15 cellular contexts compared by ENCODE assay signal in the genomic region with DNA sequence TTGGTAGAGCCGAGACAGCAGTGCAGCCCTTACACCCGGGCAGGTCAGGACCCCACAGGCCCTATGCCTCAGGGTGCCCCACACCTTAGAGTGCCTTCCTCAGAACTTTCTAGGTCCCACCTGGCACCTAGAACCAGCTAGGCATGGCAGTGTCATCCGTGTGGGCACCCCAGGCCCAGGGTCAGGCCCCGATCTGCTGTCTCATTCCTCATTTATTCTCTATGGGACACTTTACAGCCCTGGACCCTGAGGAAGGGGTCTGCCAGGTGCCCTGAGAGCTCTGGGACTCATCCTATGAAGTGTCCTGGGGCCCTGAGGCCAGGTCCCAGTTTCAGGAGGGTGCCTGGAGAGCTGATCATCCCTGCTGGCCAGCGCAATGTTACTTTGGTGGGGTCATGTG. TPM values are rescaled to one million over a fixed set of nuclear protein-coding genes. Genes with fewer than 3 reads are reported as not detected.
DNase-seq lines count a peak whose midpoint lies in the region; ATAC-seq and TF ChIP-seq lines count a peak whose summit lies in the region.
"Had no signal": no experiment of that assay in that cellular context is flagged by ENCODE, and none has a peak within 500 bp of the region (broad histone marks: within the 10 kb centered on the region; RNA-seq: fewer than 3 reads in every experiment).

No MANE protein-coding gene starts in this region.

- H2AK5ac ChIP-seq in neuronal stem cell (ENCODE audit: low read depth, low read length), result no peak overlapping the region

- H2AFZ ChIP-seq in neuronal stem cell (ENCODE audit: low read length), result no peak overlapping the region

- no peak for TF ChIP-seq CTCF in nephron (IDR thresholded peaks at IDR 0.05; ENCODE audit: unreplicated experiment in 3 of 3)

- no peaks in the 10 kb centered on the region for H3K36me3 ChIP-seq in neuronal stem cell (replicated peaks in 1 of 2; ENCODE audit: control insufficient read depth in 2 of 2, insufficient read depth in 2 of 2, low read length in 2 of 2)
- H3K36me3 ChIP-seq: HAP-1 had no signal

- DNase-seq in neuronal stem cell (ENCODE audit: low spot score) (no peak), SIG-M5 (lab: John Stamatoyannopoulos, UW) (no peak)
- DNase-seq: C1 segment of cervical spinal cord; Calu3; CD4-positive, alpha-beta memory T cell; COR-L47; DMS53; DMS79 treated with DMSO at 0.1 percent for 48 hours; GOT3; HFFc6 had no signal

- peak overlapping the region in 2 of 3 experiments; percentile 81 to 84 for H3K27ac Mint-ChIP-seq in nephron
- H3K27ac Mint-ChIP-seq: CD4-positive, alpha-beta memory T cell; HFFc6 had no signal

- H3K36me3 Mint-ChIP-seq in nephron (ENCODE audit: low read depth), result no peaks in the 10 kb centered on the region
- H3K36me3 Mint-ChIP-seq: CD4-positive, alpha-beta memory T cell had no signal

- no peak overlapping the region for H3K4me3 ChIP-seq in neuronal stem cell (ENCODE audit: low read length in 2 of 2)
- H3K4me3 ChIP-seq: HAP-1 had no signal

- no peak overlapping the region for H3K4me3 Mint-ChIP-seq in nephron
- H3K4me3 Mint-ChIP-seq: CD4-positive, alpha-beta memory T cell; HFFc6 had no signal

- no peak overlapping the region for H3K4ac ChIP-seq in neuronal stem cell (ENCODE audit: low read length)

- H3K9ac ChIP-seq in neuronal stem cell (ENCODE audit: low read depth, low read length, poor library complexity), result no peak overlapping the region

- no peak overlapping the region for H3K23ac ChIP-seq in neuronal stem cell (ENCODE audit: low read depth, low read length, poor library complexity)

- H3K14ac ChIP-seq in neuronal stem cell (ENCODE audit: low read length), result no peak overlapping the region

- H3K4me1 ChIP-seq in neuronal stem cell (ENCODE audit: control insufficient read depth in 2 of 2, insufficient read depth in 1 of 2, low read depth in 1 of 2, low read length in 2 of 2), result peaks cover 0 to 6% of the 10 kb centered on the region in 2 donors
- H3K4me1 ChIP-seq: HAP-1 had no signal

- H3K79me1 ChIP-seq in neuronal stem cell (ENCODE audit: low read depth, low read length), result no peaks in the 10 kb centered on the region

- H2BK5ac ChIP-seq in neuronal stem cell (ENCODE audit: low read length), result no peak overlapping the region

- H4K8ac ChIP-seq in neuronal stem cell (ENCODE audit: low read depth, low read length), result no peak overlapping the region

- H3K4me2 ChIP-seq in neuronal stem cell (ENCODE audit: insufficient read depth, low read length, poor library complexity, severe bottlenecking), result no peak overlapping the region

- no CpG with 5 or more reads among the region's 5 CpGs for WGBS in neuronal stem cell (ENCODE audit: extremely low coverage in 2 of 2, insufficient read length in 2 of 2, insufficient replicate concordance in 1 of 2), 2 donors

- H4K91ac ChIP-seq in neuronal stem cell (ENCODE audit: low read depth, low read length, poor library complexity), result no peak overlapping the region

- H3K27ac ChIP-seq in neuronal stem cell (replicated peaks; ENCODE audit: low read length), result no peak overlapping the region

- no peaks in the 10 kb centered on the region for H3K9me3 Mint-ChIP-seq in nephron
- H3K9me3 Mint-ChIP-seq: CD4-positive, alpha-beta memory T cell; HFFc6 had no signal

- peaks cover 0 to 18% (median 0%) of the 10 kb centered on the region in 3 experiments for H3K27me3 ChIP-seq in neuronal stem cell (ENCODE audit: control insufficient read depth in 3 of 3, insufficient read depth in 3 of 3, low read depth in 1 of 3, low read length in 3 of 3)

- peak overlapping the region; percentile 5 for H2BK15ac ChIP-seq in neuronal stem cell (ENCODE audit: low read length)

- peak overlapping the region; percentile 16 for H3K18ac ChIP-seq in neuronal stem cell (ENCODE audit: low read length)

- ATAC-seq in activated CD4-positive, CD25-positive, alpha-beta regulatory T cell treated with anti-CD3 and anti-CD28 coated beads, Interleukin-2, amount 50 U/mL, for 24 hours, result no peak
- ATAC-seq in HG03439 (IDR thresholded peaks at IDR 0.05; ENCODE audit: unreplicated experiment), result no peak

- H2BK120ac ChIP-seq in neuronal stem cell (ENCODE audit: low read depth, low read length), result no peak overlapping the region

- H2BK12ac ChIP-seq in neuronal stem cell (ENCODE audit: low read length), result peak overlapping the region; percentile 8

- peaks cover 42% of the 10 kb centered on the region for H3K4me1 Mint-ChIP-seq in nephron
- H3K4me1 Mint-ChIP-seq: CD4-positive, alpha-beta memory T cell had no signal

- peaks cover 0 to 2% of the 10 kb centered on the region in 2 donors for H3K9me3 ChIP-seq in neuronal stem cell (replicated peaks in 1 of 2; ENCODE audit: control insufficient read depth in 2 of 2, insufficient read depth in 1 of 2, low read depth in 1 of 2, low read length in 2 of 2)
- H3K9me3 ChIP-seq: HAP-1 had no signal

- H3K27me3 Mint-ChIP-seq in nephron (ENCODE audit: low read depth), result no peaks in the 10 kb centered on the region

TF ChIP-seq in PFSK-1, 5 proteins besides CTCF, POLR2A, EP300 and RAD21:
- 0 out of 2 replicates have a peak, but pooled peaks have one; percentile 11 for TF ChIP-seq POLR2AphosphoS5 (IDR thresholded peaks at IDR 0.05; ENCODE audit: low read depth, low read length)
- TF ChIP-seq SIN3A (IDR thresholded peaks at IDR 0.05; ENCODE audit: borderline replicate concordance, insufficient read depth, low read length), result no peak

RNA-seq across cellular contexts. Expression of gene BPI, which starts 8.1 kb away (rescaled TPM):
- 3.3 TPM for polyA plus RNA-seq in PFSK-1 (2012; ENCODE audit: insufficient read length, low read depth)
- polyA plus RNA-seq in neuronal stem cell (2013, experiment 1 of 2), result not detected
- not detected for polyA plus RNA-seq in neuronal stem cell (2013, experiment 2 of 2)
- polyA plus RNA-seq: CD4-positive, alpha-beta memory T cell had no signal

RNA-seq across cellular contexts. Expression of gene KIAA1755, which starts 35.3 kb away (rescaled TPM):
- 0.35 TPM for polyA plus RNA-seq in PFSK-1 (2012; ENCODE audit: insufficient read length, low read depth)
- 0.33 TPM for polyA plus RNA-seq in neuronal stem cell (2013, experiment 1 of 2)
- polyA plus RNA-seq in neuronal stem cell (2013, experiment 2 of 2), result 0.21 TPM
- polyA plus RNA-seq: CD4-positive, alpha-beta memory T cell had no signal

RNA-seq across cellular contexts. Expression of gene LBP, which starts 50.5 kb away (rescaled TPM):
- not detected for polyA plus RNA-seq in PFSK-1 (2012; ENCODE audit: insufficient read length, low read depth)
- 0.04 TPM for polyA plus RNA-seq in neuronal stem cell (2013, experiment 1 of 2)
- polyA plus RNA-seq in neuronal stem cell (2013, experiment 2 of 2), result 0.03 TPM
- polyA plus RNA-seq: CD4-positive, alpha-beta memory T cell had no signal
